ENCODE assay signal across 17 cellular contexts in genomic region chr1:224745388-224745787, GRCh38.
DNase-seq lines count a peak whose midpoint lies in the region; ATAC-seq, FAIRE-seq and TF ChIP-seq lines count a peak whose summit lies in the region.
"Had no signal": no experiment of that assay in that cellular context is flagged by ENCODE, and none has a peak within 500 bp of the region (broad histone marks: within the 10 kb centered on the region; RNA-seq: fewer than 3 reads in every experiment).

No MANE protein-coding gene starts in this region.

- no peak for ATAC-seq in activated naive CD8-positive, alpha-beta T cell treated with anti-CD3 and anti-CD28 coated beads, Interleukin-2, amount 50 U/mL, for 24 hours
- ATAC-seq in GM12878 = peak; percentile 17
- ATAC-seq: Right ventricle myocardium inferior had no signal

- H3K4me3 ChIP-seq in KMS-11 (IDR thresholded peaks at IDR 0.05; ENCODE audit: insufficient read depth, low read depth, low read length) (no peak overlapping the region), GM12878 (no peak overlapping the region), PC-9 (no peak overlapping the region), tibial nerve (no peak overlapping the region)
- H3K4me3 ChIP-seq: Peyer's patch had no signal

- H3K9me3 Mint-ChIP-seq in activated naive CD8-positive, alpha-beta T cell (ENCODE audit: low read depth) = no peaks in the 10 kb centered on the region
- H3K9me3 Mint-ChIP-seq in activated naive CD8-positive, alpha-beta T cell treated with anti-CD3 and anti-CD28 coated beads, Interleukin-2, amount 50 U/mL, for 24 hours = peaks cover 3% of the 10 kb centered on the region

- H3K9me2 ChIP-seq in PC-9 (ENCODE audit: insufficient read depth) = no peaks in the 10 kb centered on the region

- FAIRE-seq in GM12878 (lab: Jason Lieb, UNC) = no peak
- FAIRE-seq: A204.1 had no signal

- intact Hi-C loops in GM12878 (cut with micrococcal nuclease; ENCODE audit: unreplicated experiment) (loop anchor here (5.0 kb wide), 1 partner anchor 37 kb away; no protein-coding TSS in a partner anchor), PC-9 (cut with micrococcal nuclease; ENCODE audit: unreplicated experiment) (no loop called here)

- TF ChIP-seq RAD21 in GM12878 (IDR thresholded peaks at IDR 0.05; ENCODE audit: insufficient read depth, low read depth, low read length) = no peak

- no peak for DNase-seq in activated naive CD8-positive, alpha-beta T cell treated with anti-CD3 and anti-CD28 coated beads, Interleukin-2, amount 50 U/mL, for 24 hours
- no peak for DNase-seq in GM12878 (ENCODE audit: low read depth, low spot score)
- no peak for DNase-seq in PC-9
- DNase-seq in tibial nerve (ENCODE audit: low spot score in 2 of 2) = no peak
- no peak for DNase-seq in NCI-H2196 (lab: John Stamatoyannopoulos, UW; ENCODE audit: unreplicated experiment)
- DNase-seq in NCI-H345 (lab: John Stamatoyannopoulos, UW) = no peak
- DNase-seq: C1 segment of cervical spinal cord, EL, IMR-90, MV-4-11, NCI-H187 treated with DMSO at 0.1 percent for 48 hours, NCI-H510A, Peyer's patch had no signal

- H3K27ac ChIP-seq in KMS-11 (peak overlapping the region; percentile 94), GM12878 (ENCODE audit: control insufficient read depth, insufficient read depth) (no peak overlapping the region), PC-9 (no peak overlapping the region), tibial nerve (no peak overlapping the region)
- H3K27ac ChIP-seq: Peyer's patch had no signal

- POLR2A ChIA-PET in GM12878 (lab: Charles Lee) = interaction anchor here (0.9 to 5.2 kb wide), 4 partner anchors 9 to 36 kb away, joined by 4 to 34 read pairs (median 4); no protein-coding TSS in a partner anchor
- POLR2A ChIA-PET in PC-9 (lab: Charles Lee; ENCODE audit: unreplicated experiment) = no interaction called here

- H3K4me1 ChIP-seq in KMS-11 (ENCODE audit: low read depth, poor library complexity, severe bottlenecking) (peaks cover 97% of the 10 kb centered on the region), GM12878 (ENCODE audit: control insufficient read depth, insufficient read depth, low read length) (peaks cover 43% of the 10 kb centered on the region), PC-9 (replicated peaks; ENCODE audit: insufficient read depth) (no peaks in the 10 kb centered on the region), tibial nerve (no peaks in the 10 kb centered on the region)
- H3K4me1 ChIP-seq: Peyer's patch had no signal

- H3K4me1 Mint-ChIP-seq in activated naive CD8-positive, alpha-beta T cell (ENCODE audit: low read depth) = peaks cover 22% of the 10 kb centered on the region
- peaks cover 24% of the 10 kb centered on the region for H3K4me1 Mint-ChIP-seq in activated naive CD8-positive, alpha-beta T cell treated with anti-CD3 and anti-CD28 coated beads, Interleukin-2, amount 50 U/mL, for 24 hours

- H3K36me3 ChIP-seq in KMS-11 (ENCODE audit: insufficient read depth) (no peaks in the 10 kb centered on the region), GM12878 (ENCODE audit: control insufficient read depth in 2 of 2, insufficient read depth in 2 of 2, low read length in 1 of 2) (no peaks in the 10 kb centered on the region), PC-9 (ENCODE audit: low read depth) (no peaks in the 10 kb centered on the region), tibial nerve (no peaks in the 10 kb centered on the region)
- H3K36me3 ChIP-seq: Peyer's patch had no signal

- peak overlapping the region; percentile 58 for H3K9ac ChIP-seq in KMS-11
- no peak overlapping the region for H3K9ac ChIP-seq in GM12878 (ENCODE audit: control insufficient read depth, insufficient read depth, low read length)

- peak overlapping the region; percentile 62 for H3K27ac Mint-ChIP-seq in activated naive CD8-positive, alpha-beta T cell
- H3K27ac Mint-ChIP-seq in activated naive CD8-positive, alpha-beta T cell treated with anti-CD3 and anti-CD28 coated beads, Interleukin-2, amount 50 U/mL, for 24 hours = no peak overlapping the region

- in situ Hi-C loops in GM12878 (cut with MboI) = no loop called here

- TF ChIP-seq CTCF in KMS-11 (conservative IDR thresholded peaks at IDR 0.05; ENCODE audit: low read depth, low read length) (no peak), GM12878 (IDR thresholded peaks at IDR 0.05 in 2 of 3, conservative IDR thresholded peaks at IDR 0.05 in 1 of 3; ENCODE audit: control insufficient read depth in 2 of 3, extremely low read depth in 1 of 3, insufficient read depth in 1 of 3, low read depth in 3 of 3, low read length in 3 of 3) (no peak), PC-9 (conservative IDR thresholded peaks at IDR 0.05) (no peak), tibial nerve (IDR thresholded peaks at IDR 0.05) (no peak)

- TF ChIP-seq EP300 in GM12878 (IDR thresholded peaks at IDR 0.05; ENCODE audit: borderline replicate concordance in 1 of 2, control insufficient read depth in 1 of 2, low read depth in 2 of 2, low read length in 2 of 2) = no peak
- TF ChIP-seq EP300 in tibial nerve (IDR thresholded peaks at IDR 0.05) = no peak

- H3K4me2 ChIP-seq in KMS-11 (peak overlapping the region; percentile 95), GM12878 (ENCODE audit: control insufficient read depth, insufficient read depth) (no peak overlapping the region; the same call in 1 of the 2 replicates), PC-9 (no peak overlapping the region)

- no peaks in the 10 kb centered on the region for H3K79me2 ChIP-seq in KMS-11 (ENCODE audit: insufficient read depth, low read depth)
- no peaks in the 10 kb centered on the region for H3K79me2 ChIP-seq in GM12878 (ENCODE audit: control insufficient read depth, insufficient read depth, low read length)
- H3K79me2 ChIP-seq in PC-9 (ENCODE audit: low read depth) = no peaks in the 10 kb centered on the region

- peak overlapping the region; percentile 11 for H3K4me3 Mint-ChIP-seq in activated naive CD8-positive, alpha-beta T cell
- no peak overlapping the region for H3K4me3 Mint-ChIP-seq in activated naive CD8-positive, alpha-beta T cell treated with anti-CD3 and anti-CD28 coated beads, Interleukin-2, amount 50 U/mL, for 24 hours

- no peaks in the 10 kb centered on the region; the same call in 1 of the 3 replicates for H3K9me3 ChIP-seq in GM12878 (replicated peaks; ENCODE audit: control insufficient read depth, insufficient read depth, low read length)
- H3K9me3 ChIP-seq in PC-9 (ENCODE audit: insufficient read depth, low read depth) = no peaks in the 10 kb centered on the region
- H3K9me3 ChIP-seq in tibial nerve = no peaks in the 10 kb centered on the region
- H3K9me3 ChIP-seq: Peyer's patch had no signal

- TF ChIP-seq POLR2A in GM12878 (IDR thresholded peaks at IDR 0.05; ENCODE audit: low read depth, low read length) (no peak), tibial nerve (IDR thresholded peaks at IDR 0.05) (no peak)

- peaks cover 1% of the 10 kb centered on the region for H3K27me3 Mint-ChIP-seq in activated naive CD8-positive, alpha-beta T cell
- peaks cover 4% of the 10 kb centered on the region for H3K27me3 Mint-ChIP-seq in activated naive CD8-positive, alpha-beta T cell treated with anti-CD3 and anti-CD28 coated beads, Interleukin-2, amount 50 U/mL, for 24 hours

- WGBS in GM12878 (ENCODE audit: insufficient coverage, insufficient replicate concordance, low lambda C conversion rate, missing lambda C conversion rate) = 86% methylated on average over 1 of the region's 1 CpG
- 81 to 96% methylated on average over 1 of the region's 1 CpG for WGBS in tibial nerve, 2 donors

- SMC1A ChIA-PET in GM12878 (lab: Charles Lee; ENCODE audit: uncharacterized antibody, unreplicated experiment) = interaction anchor here (1.1 to 8.5 kb wide), 8 partner anchors 9 to 134 kb away, joined by 3 to 135 read pairs (median 14); no protein-coding TSS in a partner anchor

- no peaks in the 10 kb centered on the region for H4K20me1 ChIP-seq in KMS-11 (ENCODE audit: insufficient read depth)
- no peaks in the 10 kb centered on the region for H4K20me1 ChIP-seq in GM12878 (ENCODE audit: control insufficient read depth, insufficient read depth)
- H4K20me1 ChIP-seq in PC-9 (ENCODE audit: insufficient read depth) = no peaks in the 10 kb centered on the region

- H3K27me3 ChIP-seq in KMS-11 (ENCODE audit: insufficient read depth, low read depth) (no peaks in the 10 kb centered on the region), GM12878 (replicated peaks in 1 of 2; ENCODE audit: control insufficient read depth in 2 of 2, insufficient read depth in 2 of 2, low read length in 1 of 2) (no peaks in the 10 kb centered on the region), PC-9 (ENCODE audit: insufficient read depth, low read depth) (no peaks in the 10 kb centered on the region), tibial nerve (no peaks in the 10 kb centered on the region)
- H3K27me3 ChIP-seq: Peyer's patch had no signal

- RAD21 ChIA-PET in GM12878 (lab: Charles Lee; ENCODE audit: unreplicated experiment) = interaction anchor here (1.0 to 13.1 kb wide), 6 partner anchors 8 to 106 kb away, joined by 3 to 174 read pairs (median 4); no protein-coding TSS in a partner anchor

- H2AFZ ChIP-seq in KMS-11 (ENCODE audit: low read depth) (peak overlapping the region; percentile 26; the same call in 1 of the 2 replicates), GM12878 (ENCODE audit: control insufficient read depth, low read depth, low read length) (no peak overlapping the region), PC-9 (no peak overlapping the region)

- BruUV-seq in GM12878 (replicated peaks; lab: Mats Ljungman, UMichigan) (no TSS peak), PC-9 (replicated peaks; lab: Mats Ljungman, UMichigan) (no TSS peak)

- CTCF ChIA-PET in GM12878 (lab: Yijun Ruan, JAX) = interaction anchor here (0.6 to 4.3 kb wide), 9 partner anchors 8 to 129 kb away, joined by 3 to 28 read pairs (median 4); no protein-coding TSS in a partner anchor
- CTCF ChIA-PET in PC-9 (lab: Charles Lee) = no interaction called here

- H3F3A ChIP-seq in PC-9 (ENCODE audit: insufficient read depth, low read depth) = no peaks in the 10 kb centered on the region

- H3K36me3 Mint-ChIP-seq in activated naive CD8-positive, alpha-beta T cell = no peaks in the 10 kb centered on the region
- no peaks in the 10 kb centered on the region for H3K36me3 Mint-ChIP-seq in activated naive CD8-positive, alpha-beta T cell treated with anti-CD3 and anti-CD28 coated beads, Interleukin-2, amount 50 U/mL, for 24 hours (ENCODE audit: low read depth)

TF ChIP-seq in GM12878, 131 proteins besides CTCF, POLR2A, EP300 and RAD21 (continues in another document):
- TF ChIP-seq, protein P1, sequence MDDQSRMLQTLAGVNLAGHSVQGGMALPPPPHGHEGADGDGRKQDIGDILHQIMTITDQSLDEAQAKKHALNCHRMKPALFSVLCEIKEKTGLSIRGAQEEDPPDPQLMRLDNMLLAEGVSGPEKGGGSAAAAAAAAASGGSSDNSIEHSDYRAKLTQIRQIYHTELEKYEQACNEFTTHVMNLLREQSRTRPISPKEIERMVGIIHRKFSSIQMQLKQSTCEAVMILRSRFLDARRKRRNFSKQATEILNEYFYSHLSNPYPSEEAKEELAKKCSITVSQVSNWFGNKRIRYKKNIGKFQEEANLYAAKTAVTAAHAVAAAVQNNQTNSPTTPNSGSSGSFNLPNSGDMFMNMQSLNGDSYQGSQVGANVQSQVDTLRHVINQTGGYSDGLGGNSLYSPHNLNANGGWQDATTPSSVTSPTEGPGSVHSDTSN (IDR thresholded peaks at IDR 0.05; ENCODE audit: insufficient replicate concordance, low read depth, low read length) = no peak
- TF ChIP-seq MEF2B (IDR thresholded peaks at IDR 0.05; ENCODE audit: partially characterized antibody, poor library complexity, severe bottlenecking) = no peak
- TF ChIP-seq PAX5 (IDR thresholded peaks at IDR 0.05; ENCODE audit: borderline replicate concordance, low read depth, low read length) = no peak
